Comparison of ENCODE assay signal across 25 cellular contexts in the genomic region with DNA sequence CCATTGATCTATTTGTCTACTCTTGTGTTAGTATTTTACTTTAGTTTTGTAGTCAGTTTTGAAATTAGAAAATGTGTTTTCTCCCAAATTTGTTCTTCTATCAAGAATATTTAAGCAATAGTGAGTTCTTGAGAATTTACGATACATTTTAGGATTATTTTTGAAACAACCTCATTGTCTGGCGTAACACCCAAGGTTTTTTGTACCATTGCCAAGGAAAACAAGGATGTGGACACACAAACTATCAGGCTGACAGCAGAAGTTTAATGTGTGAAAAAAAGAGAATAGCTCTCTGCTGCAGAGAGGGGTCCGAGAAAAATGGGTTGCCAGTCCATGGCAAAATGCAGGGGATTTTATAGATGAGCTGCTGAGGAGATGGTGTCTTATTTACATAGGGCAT.
"Had no signal": no experiment of that assay in that cellular context is flagged by ENCODE, and none has a peak within 500 bp of the region (broad histone marks: within the 10 kb centered on the region; RNA-seq: fewer than 3 reads in every experiment).

No MANE protein-coding gene starts in this region.

- ATAC-seq: activated CD4-positive, CD25-positive, alpha-beta regulatory T cell treated with anti-CD3 and anti-CD28 coated beads, Interleukin-2, amount 50 U/mL, for 24 hours; activated CD8-positive, alpha-beta memory T cell treated with anti-CD3 and anti-CD28 coated beads, Interleukin-2, amount 10 ng/mL, durations not matched to agents 7 days and 5 days; effector memory CD8-positive, alpha-beta T cell; esophagus mucosa; gastrocnemius medialis; natural killer cell; psoas muscle had no signal

- H3K4me3 ChIP-seq: colonic mucosa, dorsolateral prefrontal cortex, gastrocnemius medialis, left ventricle myocardium inferior, ovary, psoas muscle, right atrium auricular region, spleen, testis, vagina had no signal

- DNase-seq: activated CD4-positive, alpha-beta memory T cell treated with anti-CD3 and anti-CD28 coated beads, Interleukin-2, amount 10 ng/mL, durations not matched to agents 7 days and 5 days; activated CD4-positive, alpha-beta T cell treated with anti-CD3 and anti-CD28 coated beads, Interleukin-2, amount 10 ng/mL, durations not matched to agents 24 days and 14 days; activated CD8-positive, alpha-beta memory T cell treated with anti-CD3 and anti-CD28 coated beads, Interleukin-2, amount 10 ng/mL, durations not matched to agents 7 days and 5 days; activated effector memory CD4-positive, alpha-beta T cell treated with anti-CD3 and anti-CD28 coated beads, Interleukin-2, amount 50 U/mL, for 16 hours; activated T-cell treated with anti-CD3 and anti-CD28 coated beads for 4 hours; aorta; colonic mucosa; dorsolateral prefrontal cortex; effector memory CD8-positive, alpha-beta T cell; gastrocnemius medialis; hippocampal formation; kidney glomerular epithelial cell; left ventricle myocardium inferior; natural killer cell; ovary; psoas muscle; spleen; stimulated activated CD4-positive, alpha-beta T cell treated with anti-CD3 and anti-CD28 coated beads, Interleukin-4, amount 100 ng/mL, for 1 hour; stimulated activated naive CD4-positive, alpha-beta T cell; testis; trophoblast cell had no signal

- H3K27ac ChIP-seq: colonic mucosa, dorsolateral prefrontal cortex, gastrocnemius medialis, left ventricle myocardium inferior, ovary, psoas muscle, right atrium auricular region, spleen, testis, vagina had no signal
